ENCODE assay signal across 26 cellular contexts in genomic region chr13:46127336-46128023, GRCh38. TPM values are rescaled to one million over a fixed set of nuclear protein-coding genes. Genes with fewer than 3 reads are reported as not detected.
A peak's percentile ranks its signal among the peaks of the same experiment; 100 is the strongest.
DNase-seq lines count a peak whose midpoint lies in the region; ATAC-seq and TF ChIP-seq lines count a peak whose summit lies in the region.
"Had no signal": no experiment of that assay in that cellular context is flagged by ENCODE, and none has a peak within 500 bp of the region (broad histone marks: within the 10 kb centered on the region; RNA-seq: fewer than 3 reads in every experiment).

No MANE protein-coding gene starts in this region.

- 81% methylated on average over 8 of the region's 8 CpGs for WGBS in liver
- WGBS in heart left ventricle, 4 donors: 79 to 84% (median 82%) methylated on average over 8 of the region's 8 CpGs

- H3K36me3 ChIP-seq in liver (ENCODE audit: control insufficient read depth in 4 of 4, insufficient read depth in 3 of 4, low read depth in 1 of 4, low read length in 3 of 4) (peaks cover 0 to 20% (median 11%) of the 10 kb centered on the region in 4 donors), heart left ventricle (peaks cover 0 to 65% (median 0%) of the 10 kb centered on the region in 9 donors)
- H3K36me3 ChIP-seq: colonic mucosa, right lobe of liver had no signal

- H3K27ac ChIP-seq in liver (ENCODE audit: low read depth in 1 of 2, low read length in 2 of 2) (no peak overlapping the region), heart left ventricle (no peak overlapping the region)
- H3K27ac ChIP-seq: 22Rv1, colonic mucosa, right lobe of liver, testis had no signal

- TF ChIP-seq CTCF in CD14-positive monocyte (IDR thresholded peaks at IDR 0.05) (no peak), liver (IDR thresholded peaks at IDR 0.05; ENCODE audit: low read depth, low read length, missing input control) (no peak), heart left ventricle (IDR thresholded peaks at IDR 0.05) (no peak)
- TF ChIP-seq CTCF in activated CD8-positive, alpha-beta T cell treated with anti-CD3 and anti-CD28 coated beads for 36 hours (IDR thresholded peaks at IDR 0.05): no peak

- CTCF ChIA-PET in activated CD8-positive, alpha-beta T cell treated with anti-CD3 and anti-CD28 coated beads for 36 hours (lab: Charles Lee): interaction anchor here (0.6 to 2.6 kb wide), 13 partner anchors 10 to 504 kb away, joined by 3 to 47 read pairs (median 4); partner anchors contain the start of gene ZC3H13

- H3K36me3 Mint-ChIP-seq in T-helper 1 cell treated with Interleukin-12 subunit alpha and Interleukin-12 subunit beta and Interleukin-4 antibody, amounts not matched to agents 30 μg/mL and 1 μg/mL, for 36 hours (ENCODE audit: low read depth): peaks cover 60% of the 10 kb centered on the region
- H3K36me3 Mint-ChIP-seq in CD14-positive monocyte: peaks cover 64 to 69% of the 10 kb centered on the region in 2 donors
- H3K36me3 Mint-ChIP-seq in activated CD8-positive, alpha-beta T cell treated with anti-CD3 and anti-CD28 coated beads for 36 hours (ENCODE audit: low read depth): peaks cover 48% of the 10 kb centered on the region
- H3K36me3 Mint-ChIP-seq: WTC11 had no signal

- H3K9me3 Mint-ChIP-seq in T-helper 1 cell treated with Interleukin-12 subunit alpha and Interleukin-12 subunit beta and Interleukin-4 antibody, amounts not matched to agents 30 μg/mL and 1 μg/mL, for 36 hours: no peaks in the 10 kb centered on the region
- H3K9me3 Mint-ChIP-seq in CD14-positive monocyte: no peaks in the 10 kb centered on the region
- no peaks in the 10 kb centered on the region for H3K9me3 Mint-ChIP-seq in activated CD8-positive, alpha-beta T cell treated with anti-CD3 and anti-CD28 coated beads for 36 hours
- H3K9me3 Mint-ChIP-seq: CD4-positive, CD25-positive, alpha-beta regulatory T cell; HFFc6; stimulated activated memory B cell treated with anti-CD40 and anti-IgM and Interleukin-4, amounts not matched to agents 10 μg/mL and 1 μg/mL and 100 μg/mL, for 72 hours; WTC11 had no signal

- H3K9ac ChIP-seq in liver (ENCODE audit: low read depth in 1 of 2, low read length in 2 of 2): no peak overlapping the region

- no peak for TF ChIP-seq POLR2A in heart left ventricle (IDR thresholded peaks at IDR 0.05)

- peaks cover 6 to 40% (median 27%) of the 10 kb centered on the region in 4 donors for H3K4me1 ChIP-seq in liver (ENCODE audit: control insufficient read depth in 4 of 4, insufficient read depth in 4 of 4, low read length in 3 of 4)
- peaks cover 0 to 24% (median 0%) of the 10 kb centered on the region in 12 donors for H3K4me1 ChIP-seq in heart left ventricle
- H3K4me1 ChIP-seq: colonic mucosa, testis had no signal

- peaks cover 38% of the 10 kb centered on the region for H3K4me1 Mint-ChIP-seq in T-helper 1 cell treated with Interleukin-12 subunit alpha and Interleukin-12 subunit beta and Interleukin-4 antibody, amounts not matched to agents 30 μg/mL and 1 μg/mL, for 36 hours (ENCODE audit: low read depth)
- H3K4me1 Mint-ChIP-seq in CD14-positive monocyte: peaks cover 35% of the 10 kb centered on the region
- peaks cover 37% of the 10 kb centered on the region for H3K4me1 Mint-ChIP-seq in activated CD8-positive, alpha-beta T cell treated with anti-CD3 and anti-CD28 coated beads for 36 hours (ENCODE audit: low read depth)
- H3K4me1 Mint-ChIP-seq: WTC11 had no signal

- TF ChIP-seq RAD21 in liver (IDR thresholded peaks at IDR 0.05): no peak

- POLR2A ChIA-PET in activated CD8-positive, alpha-beta T cell treated with anti-CD3 and anti-CD28 coated beads for 36 hours (lab: Charles Lee): interaction anchor here (1.3 kb wide), 1 partner anchor 184 kb away, joined by 4 read pairs; no protein-coding TSS in a partner anchor

- no peak for ATAC-seq in activated CD8-positive, alpha-beta T cell treated with anti-CD3 and anti-CD28 coated beads for 36 hours
- no peak for ATAC-seq in heart left ventricle

- intact Hi-C loops in CD14-positive monocyte (cut with micrococcal nuclease) (loop anchor here (5.0 to 10.0 kb wide), 3 partner anchors 73 to 323 kb away; partner anchors contain the start of gene ZC3H13 (in 2 of the 2)), heart left ventricle (cut with DNase I) (loop anchor here in 8 of 10 donors (2.0 to 10.0 kb wide), 7 partner anchors 313 to 505 kb away; no protein-coding TSS in a partner anchor)
- intact Hi-C loops in activated CD8-positive, alpha-beta T cell treated with anti-CD3 and anti-CD28 coated beads for 36 hours (cut with micrococcal nuclease): loop anchor here (10.0 kb wide), 1 partner anchor 73 kb away; the partner anchor contains the start of gene ZC3H13

- DNase-seq in T-helper 1 cell: no peak
- DNase-seq in CD14-positive monocyte (ENCODE audit: low spot score): no peak
- DNase-seq in activated CD8-positive, alpha-beta T cell treated with anti-CD3 and anti-CD28 coated beads for 36 hours: no peak
- DNase-seq in NCI-H1092 treated with DMSO at 0.1 percent for 48 hours (lab: John Stamatoyannopoulos, UW): no peak
- DNase-seq in heart left ventricle: no peak
- no peak for DNase-seq in GM03348 (ENCODE audit: low spot score)
- DNase-seq: activated CD8-positive, alpha-beta memory T cell treated with anti-CD3 and anti-CD28 coated beads for 24 hours; aorta; kidney; NCI-H2029; stimulated activated CD4-positive, alpha-beta T cell treated with anti-CD3 and anti-CD28 coated beads, Interleukin-4, amount 100 ng/mL, for 1 hour; testis had no signal

- H3K27ac Mint-ChIP-seq in T-helper 1 cell treated with Interleukin-12 subunit alpha and Interleukin-12 subunit beta and Interleukin-4 antibody, amounts not matched to agents 30 μg/mL and 1 μg/mL, for 36 hours: peak overlapping the region; percentile 6
- peak overlapping the region in 4 of 7 donors; percentile 32 to 84 (median 59) for H3K27ac Mint-ChIP-seq in CD14-positive monocyte
- peak overlapping the region; percentile 50 for H3K27ac Mint-ChIP-seq in activated CD8-positive, alpha-beta T cell treated with anti-CD3 and anti-CD28 coated beads for 36 hours
- H3K27ac Mint-ChIP-seq: HFFc6 had no signal

- H3K27me3 Mint-ChIP-seq in T-helper 1 cell treated with Interleukin-12 subunit alpha and Interleukin-12 subunit beta and Interleukin-4 antibody, amounts not matched to agents 30 μg/mL and 1 μg/mL, for 36 hours (ENCODE audit: low read depth): no peaks in the 10 kb centered on the region
- no peaks in the 10 kb centered on the region for H3K27me3 Mint-ChIP-seq in CD14-positive monocyte (ENCODE audit: low read depth in 3 of 3)
- H3K27me3 Mint-ChIP-seq in activated CD8-positive, alpha-beta T cell treated with anti-CD3 and anti-CD28 coated beads for 36 hours: no peaks in the 10 kb centered on the region
- H3K27me3 Mint-ChIP-seq: CD4-positive, CD25-positive, alpha-beta regulatory T cell; stimulated activated memory B cell treated with anti-CD40 and anti-IgM and Interleukin-4, amounts not matched to agents 10 μg/mL and 1 μg/mL and 100 μg/mL, for 72 hours had no signal

- no peaks in the 10 kb centered on the region for H3K27me3 ChIP-seq in liver (ENCODE audit: control insufficient read depth in 4 of 4, insufficient read depth in 4 of 4, low read length in 3 of 4)
- peaks cover 0 to 40% (median 0%) of the 10 kb centered on the region in 9 donors for H3K27me3 ChIP-seq in heart left ventricle
- H3K27me3 ChIP-seq: colonic mucosa, right lobe of liver, testis had no signal

- H3K9me3 ChIP-seq in liver (ENCODE audit: control insufficient read depth in 4 of 4, low read length in 3 of 4) (no peaks in the 10 kb centered on the region), heart left ventricle (no peaks in the 10 kb centered on the region)
- H3K9me3 ChIP-seq: colonic mucosa, mucosa of descending colon, right lobe of liver, testis had no signal

- no peak overlapping the region for H3K4me3 ChIP-seq in liver (ENCODE audit: low read depth in 1 of 3, low read length in 3 of 3)
- H3K4me3 ChIP-seq in heart left ventricle: no peak overlapping the region
- H3K4me3 ChIP-seq: colonic mucosa, lung, mucosa of descending colon, right lobe of liver, testis had no signal

- no peak overlapping the region for H3K4me3 Mint-ChIP-seq in T-helper 1 cell treated with Interleukin-12 subunit alpha and Interleukin-12 subunit beta and Interleukin-4 antibody, amounts not matched to agents 30 μg/mL and 1 μg/mL, for 36 hours
- H3K4me3 Mint-ChIP-seq in CD14-positive monocyte: no peak overlapping the region
- no peak overlapping the region for H3K4me3 Mint-ChIP-seq in activated CD8-positive, alpha-beta T cell treated with anti-CD3 and anti-CD28 coated beads for 36 hours
- H3K4me3 Mint-ChIP-seq: CD4-positive, CD25-positive, alpha-beta regulatory T cell; HFFc6; stimulated activated memory B cell treated with anti-CD40 and anti-IgM and Interleukin-4, amounts not matched to agents 10 μg/mL and 1 μg/mL and 100 μg/mL, for 72 hours; WTC11 had no signal

TF ChIP-seq in liver, 16 proteins besides CTCF, POLR2A, EP300 and RAD21:
- TF ChIP-seq ATF3 (IDR thresholded peaks at IDR 0.05) (no peak), HNF4A (conservative IDR thresholded peaks at IDR 0.05) (peak; percentile 27 to 44)

RNA-seq across cellular contexts. Expression of gene CPB2, which starts 22.6 kb away (rescaled TPM):
- polyA plus RNA-seq in CD14-positive monocyte: under 1 TPM; 0.15 to 0.18 TPM
- not detected for total RNA-seq in activated CD8-positive, alpha-beta T cell treated with anti-CD3 and anti-CD28 coated beads for 36 hours
- 100 to 1,000 TPM; 175 to 997 TPM for total RNA-seq in liver
- polyA plus RNA-seq in liver: 100 to 1,000 TPM; 487 to 522 TPM
- total RNA-seq in heart left ventricle: not detected
- not detected for polyA plus RNA-seq in heart left ventricle
- total RNA-seq: aorta; CD4-positive, CD25-positive, alpha-beta regulatory T cell; HFFc6; IMR-90; kidney; mucosa of descending colon; posterior vena cava; Right ventricle myocardium superior; testis had no signal
- polyA plus RNA-seq: aorta, IMR-90 had no signal

RNA-seq across cellular contexts. Expression of gene LCP1, which starts 54.5 kb away (rescaled TPM):
- polyA plus RNA-seq in CD14-positive monocyte (1,000 to 10,000 TPM; 1,636 to 2,003 TPM), liver (10 to 100 TPM; 12.6 to 27.1 TPM), heart left ventricle (1 to 10 TPM; 1.9 to 8.7 TPM)
- total RNA-seq in activated CD8-positive, alpha-beta T cell treated with anti-CD3 and anti-CD28 coated beads for 36 hours: 1,000 to 10,000 TPM; 1,014 to 1,019 TPM
- total RNA-seq in liver (10 to 100 TPM; 44.8 to 90.6 TPM), heart left ventricle (100 to 1,000 TPM in 1 of 9 donors, 10 to 100 TPM in 5, 1 to 10 TPM in 3; 5.6 to 230 (median 11.8) TPM)
- total RNA-seq: IMR-90 had no signal
- polyA plus RNA-seq: IMR-90 had no signal

Comparison
In these comparisons a context has a peak if more than half of its experiments do, and no peak if none do; other contexts are left out.
1. H3K27ac Mint-ChIP-seq: peak in every context shown above with its lines; median percentile 59 in CD14-positive monocyte; 50 in activated CD8-positive, alpha-beta T cell treated with anti-CD3 and anti-CD28 coated beads for 36 hours; 6 in T-helper 1 cell treated with Interleukin-12 subunit alpha and Interleukin-12 subunit beta and Interleukin-4 antibody, amounts not matched to agents 30 μg/mL and 1 μg/mL, for 36 hours.
2. RNA of gene CPB2, which starts 22.6 kb away (total RNA-seq): 175 to 997 TPM in liver; not detected in activated CD8-positive, alpha-beta T cell treated with anti-CD3 and anti-CD28 coated beads for 36 hours and not detected in heart left ventricle; every median in the first group is over 100 times any median in the second.
3. RNA of gene LCP1, which starts 54.5 kb away (total RNA-seq): 1,014 to 1,019 TPM in activated CD8-positive, alpha-beta T cell treated with anti-CD3 and anti-CD28 coated beads for 36 hours; 44.8 to 90.6 TPM in liver and 5.6 to 230 TPM in heart left ventricle; every median in the first group is over 4 times any median in the second.